Comparison of ENCODE assay signal across 17 cellular contexts in genomic region chr2:61117534-61117933, GRCh38. TPM values are rescaled to one million over a fixed set of nuclear protein-coding genes. Genes with fewer than 3 reads are reported as not detected.
DNase-seq lines count a peak whose midpoint lies in the region; ATAC-seq and TF ChIP-seq lines count a peak whose summit lies in the region.
"Had no signal": no experiment of that assay in that cellular context is flagged by ENCODE, and none has a peak within 500 bp of the region (broad histone marks: within the 10 kb centered on the region; RNA-seq: fewer than 3 reads in every experiment).

No MANE protein-coding gene starts in this region.

- DNase-seq in ELR (ENCODE audit: low read depth) (peak; percentile 73), HS-5 (ENCODE audit: low read depth) (peak; percentile 44), fibroblast of mammary gland (ENCODE audit: low read depth) (peak; percentile 19), Right ventricle myocardium inferior (ENCODE audit: missing footprints) (no peak), heart right ventricle (no peak), midbrain (lab: John Stamatoyannopoulos, UW) (no peak)
- DNase-seq: activated CD4-positive, alpha-beta T cell treated with anti-CD3 and anti-CD28 coated beads for 1 hour; activated effector memory CD4-positive, alpha-beta T cell treated with anti-CD3 and anti-CD28 coated beads, Interleukin-2, amount 50 U/mL, for 16 hours; GF-D8; H9; NCI-H2081; nucleus accumbens had no signal

- H3K4me1 ChIP-seq in heart right ventricle: no peaks in the 10 kb centered on the region

- H3K4me3 ChIP-seq in fibroblast of mammary gland (ENCODE audit: control insufficient read depth, low read depth, low read length): no peak overlapping the region
- H3K4me3 ChIP-seq in heart right ventricle: no peak overlapping the region
- H3K4me3 ChIP-seq: cardiac muscle cell, thoracic aorta had no signal

- no peaks in the 10 kb centered on the region for H3K9me3 ChIP-seq in heart right ventricle
- H3K9me3 ChIP-seq: thoracic aorta had no signal

- 95 to 96% methylated on average over 1 of the region's 1 CpG for WGBS in heart right ventricle, 2 donors

- H3K36me3 ChIP-seq in heart right ventricle: peaks cover 0 to 94% (median 42%) of the 10 kb centered on the region in 9 donors

- no peak overlapping the region for H3K27ac ChIP-seq in heart right ventricle
- H3K27ac ChIP-seq: cardiac muscle cell, epithelial cell of prostate, thoracic aorta had no signal

- intact Hi-C loops in Right ventricle myocardium inferior (cut with DNase I): no loop called here
- intact Hi-C loops in heart right ventricle (cut with DNase I): no loop called here

- H3K27me3 ChIP-seq in heart right ventricle: no peaks in the 10 kb centered on the region
- H3K27me3 ChIP-seq: cardiac muscle cell had no signal

- ATAC-seq in GM19395 (IDR thresholded peaks at IDR 0.05; ENCODE audit: unreplicated experiment) (peak; percentile 52), Right ventricle myocardium inferior (no peak), GM21723 (IDR thresholded peaks at IDR 0.05; ENCODE audit: unreplicated experiment) (no peak), heart right ventricle (no peak)

- TF ChIP-seq CTCF in fibroblast of mammary gland (conservative IDR thresholded peaks at IDR 0.05; ENCODE audit: control insufficient read depth, insufficient read depth, low read depth, low read length) (no peak), heart right ventricle (IDR thresholded peaks at IDR 0.05) (no peak)

RNA-seq across cellular contexts. Expression of gene C2orf74, which starts 44.5 kb away (rescaled TPM):
- 30.1 TPM for total RNA-seq in Right ventricle myocardium inferior
- total RNA-seq in heart right ventricle: 10 to 100 TPM; 16.5 to 29.8 (median 24.0) TPM
- polyA plus RNA-seq in heart right ventricle: 10 to 100 TPM; 20.3 to 39.0 TPM

RNA-seq across cellular contexts. Expression of gene SANBR, which starts 51.9 kb away (rescaled TPM):
- total RNA-seq in Right ventricle myocardium inferior (6.9 TPM), heart right ventricle (1 to 10 TPM; 5.3 to 9.2 (median 6.6) TPM)
- polyA plus RNA-seq in heart right ventricle: 10 to 100 TPM in 1 of 2 donors, 1 to 10 TPM in 1; 3.5 to 11.0 TPM

Comparison
In these comparisons a context has a peak if more than half of its experiments do, and no peak if none do; other contexts are left out.
1. DNase-seq: peak in ELR (single experiment), HS-5 (single experiment) and fibroblast of mammary gland (single experiment); none in Right ventricle myocardium inferior (single experiment), heart right ventricle (0 of 2) and midbrain (single experiment).